Comparison of ENCODE assay signal across 1 cellular context in genomic region chr22:43925433-43926348, GRCh38.
A peak's percentile ranks its signal among the peaks of the same experiment; 100 is the strongest.
TF ChIP-seq lines count a peak whose summit lies in the region.

No MANE protein-coding gene starts in this region.

TF ChIP-seq in HepG2, 621 proteins besides CTCF, POLR2A, EP300 and RAD21 (continued from another document and continues in another):
- TF ChIP-seq ZBTB4 (CRISPR knock-in tag; IDR thresholded peaks at IDR 0.05; ENCODE audit: borderline replicate concordance) = no peak
- TF ChIP-seq MIXL1 (CRISPR knock-in tag; IDR thresholded peaks at IDR 0.05) = peak; percentile 64; the same call in 1 of the 2 replicates
- TF ChIP-seq MAZ (IDR thresholded peaks at IDR 0.05; ENCODE audit: borderline replicate concordance, low read depth, low read length) = peak; percentile 35; the same call in 1 of the 2 replicates
- TF ChIP-seq MAZ (CRISPR knock-in tag; IDR thresholded peaks at IDR 0.05; ENCODE audit: low read depth) = peak; percentile 10; the same call in 1 of the 2 replicates
- TF ChIP-seq IKZF4 (CRISPR knock-in tag; IDR thresholded peaks at IDR 0.05; ENCODE audit: borderline replicate concordance, low read depth, not compliant biosample characterization) = peak; percentile 26
- TF ChIP-seq ZMAT3 (CRISPR knock-in tag; conservative IDR thresholded peaks at IDR 0.05) = peak; percentile 61; the same call in 1 of the 2 replicates
- TF ChIP-seq KDM6A (CRISPR knock-in tag; IDR thresholded peaks at IDR 0.05; ENCODE audit: low read depth) = peak; percentile 66
- no peak for TF ChIP-seq ZNF672 (CRISPR knock-in tag; IDR thresholded peaks at IDR 0.05)
- TF ChIP-seq ZNF501 (CRISPR knock-in tag; IDR thresholded peaks at IDR 0.05) = peak; percentile 57; the same call in 1 of the 2 replicates
- no peak for TF ChIP-seq DZIP1 (CRISPR knock-in tag; IDR thresholded peaks at IDR 0.05)
- peak; percentile 62; the same call in 1 of the 2 replicates for TF ChIP-seq ZNF160 (CRISPR knock-in tag; IDR thresholded peaks at IDR 0.05)
- TF ChIP-seq ZNF619 (CRISPR knock-in tag; IDR thresholded peaks at IDR 0.05) = 0 out of 2 replicates have a peak, but pooled peaks have one; percentile 40
- no peak; the same call in 1 of the 2 replicates for TF ChIP-seq ZXDC (CRISPR knock-in tag; IDR thresholded peaks at IDR 0.05)
- TF ChIP-seq NR2F1 (CRISPR knock-in tag; IDR thresholded peaks at IDR 0.05) = peak; percentile 18 to 51; a peak in 1 of 4 replicates
- no peak for TF ChIP-seq MTERF4 (CRISPR knock-in tag; IDR thresholded peaks at IDR 0.05)
- peak; percentile 73 for TF ChIP-seq TAF1 (CRISPR knock-in tag; IDR thresholded peaks at IDR 0.05)
- TF ChIP-seq ZNF496 (CRISPR knock-in tag; IDR thresholded peaks at IDR 0.05; ENCODE audit: insufficient replicate concordance) = no peak
- no peak for TF ChIP-seq ZNF883 (CRISPR knock-in tag; IDR thresholded peaks at IDR 0.05; ENCODE audit: not compliant biosample characterization)
- TF ChIP-seq RORA (CRISPR knock-in tag; IDR thresholded peaks at IDR 0.05) = no peak
- TF ChIP-seq KLF16 (CRISPR knock-in tag; IDR thresholded peaks at IDR 0.05) = 0 out of 4 replicates have a peak, but pooled peaks of 1 of the 2 experiments have one; percentile 20
- no peak for TF ChIP-seq ZNF30 (CRISPR knock-in tag; IDR thresholded peaks at IDR 0.05)
- TF ChIP-seq SAFB2 (CRISPR knock-in tag; IDR thresholded peaks at IDR 0.05; ENCODE audit: borderline replicate concordance, low read depth) = 0 out of 2 replicates have a peak, but pooled peaks have one; percentile 63
- TF ChIP-seq AGO1 (IDR thresholded peaks at IDR 0.05; ENCODE audit: low read depth, low read length, poor library complexity, severe bottlenecking) = peak; percentile 30
- peak; percentile 95 for TF ChIP-seq ZBTB43 (CRISPR knock-in tag; conservative IDR thresholded peaks at IDR 0.05)
- TF ChIP-seq ZNF788 (CRISPR knock-in tag; IDR thresholded peaks at IDR 0.05; ENCODE audit: borderline replicate concordance) = peak; percentile 76; the same call in 1 of the 2 replicates
- peak; percentile 83; the same call in 1 of the 2 replicates for TF ChIP-seq HIC2 (CRISPR knock-in tag; IDR thresholded peaks at IDR 0.05; ENCODE audit: low read depth)
- peak; percentile 70; the same call in 1 of the 2 replicates for TF ChIP-seq NFIC (IDR thresholded peaks at IDR 0.05; ENCODE audit: low read length)
- TF ChIP-seq GABPB1 (CRISPR knock-in tag; IDR thresholded peaks at IDR 0.05) = peak; percentile 44; the same call in 1 of the 2 replicates
- no peak for TF ChIP-seq FOXO4 (CRISPR knock-in tag; conservative IDR thresholded peaks at IDR 0.05)
- TF ChIP-seq ZNF530 (CRISPR knock-in tag; IDR thresholded peaks at IDR 0.05; ENCODE audit: low read depth) = no peak
- peak; percentile 76 for TF ChIP-seq ZNF687 (CRISPR knock-in tag; IDR thresholded peaks at IDR 0.05)
- peak; percentile 96 for TF ChIP-seq TBX2 (CRISPR knock-in tag; IDR thresholded peaks at IDR 0.05; ENCODE audit: borderline replicate concordance)
- TF ChIP-seq XRCC5 (optimal IDR thresholded peaks at IDR 0.05; ENCODE audit: low read length) = peak; percentile 91
